Comparison of ENCODE assay signal across 8 cellular contexts in the genomic region with DNA sequence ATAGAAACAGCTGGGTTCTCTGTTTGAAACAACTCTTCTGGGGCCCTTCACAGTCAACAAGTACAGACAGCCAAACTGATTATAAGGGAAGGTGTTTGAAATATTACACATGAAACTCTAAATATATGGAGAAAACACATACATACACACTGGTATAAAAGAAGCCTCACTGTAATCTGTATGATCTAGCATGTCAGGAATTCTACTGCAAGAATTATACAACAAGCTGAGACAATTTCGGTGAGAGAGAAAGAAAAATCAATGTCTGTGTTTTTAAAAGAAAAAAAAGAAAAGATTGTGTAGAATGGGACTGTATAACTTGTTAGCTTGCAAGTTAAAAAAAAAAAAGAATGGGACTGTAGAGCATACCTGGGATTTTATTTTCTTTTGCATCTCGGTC. TPM values are rescaled to one million over a fixed set of nuclear protein-coding genes. Genes with fewer than 3 reads are reported as not detected.
DNase-seq lines count a peak whose midpoint lies in the region; ATAC-seq and TF ChIP-seq lines count a peak whose summit lies in the region.

No MANE protein-coding gene starts in this region.

- TF ChIP-seq POLR2A in uterus (IDR thresholded peaks at IDR 0.05) = no peak
- no peak for TF ChIP-seq POLR2A in tibial nerve (IDR thresholded peaks at IDR 0.05)

- POLR2A ChIA-PET in Caco-2 (lab: Charles Lee) = no interaction called here

- ATAC-seq in GM21515 (IDR thresholded peaks at IDR 0.05; ENCODE audit: unreplicated experiment) (peak; percentile 22), HG03460 (IDR thresholded peaks at IDR 0.05; ENCODE audit: unreplicated experiment) (peak; percentile 33)

- H3K27ac ChIP-seq in uterus (peak overlapping the region in 1 of 2 donors; percentile 30), tibial nerve (no peak overlapping the region)

- H3K27ac Mint-ChIP-seq in immature natural killer cell = peak overlapping the region in 1 of 6 donors; percentile 30
- no peak overlapping the region for H3K27ac Mint-ChIP-seq in Caco-2 (ENCODE audit: unreplicated experiment)

- no peak overlapping the region for H3K4me3 ChIP-seq in Caco-2 (ENCODE audit: low read depth, low read length)
- H3K4me3 ChIP-seq in uterus = no peak overlapping the region
- H3K4me3 ChIP-seq in tibial nerve = no peak overlapping the region

- H3K4me3 Mint-ChIP-seq in immature natural killer cell (peak overlapping the region in 4 of 5 donors; percentile 20 to 59 (median 43)), Caco-2 (ENCODE audit: unreplicated experiment) (no peak overlapping the region)

- H3K9me3 Mint-ChIP-seq in immature natural killer cell (peaks cover 0 to 20% (median 7%) of the 10 kb centered on the region in 6 donors), Caco-2 (ENCODE audit: unreplicated experiment) (peaks cover 15% of the 10 kb centered on the region)

- CTCF ChIA-PET in Caco-2 (lab: Charles Lee) = interaction anchor here (0.6 kb wide), 1 partner anchor 289 kb away, joined by 3 read pairs; no protein-coding TSS in a partner anchor

- H3K4me1 Mint-ChIP-seq in immature natural killer cell (peaks cover 18 to 22% of the 10 kb centered on the region in 2 donors), Caco-2 (ENCODE audit: low read depth, unreplicated experiment) (peaks cover 20% of the 10 kb centered on the region)

- intact Hi-C loops in Caco-2 (cut with micrococcal nuclease; ENCODE audit: unreplicated experiment) (loop anchor here (2.0 to 5.0 kb wide), 2 partner anchors 22 to 41 kb away; no protein-coding TSS in a partner anchor), uterus (cut with DNase I; ENCODE audit: low total_unique reads) (no loop called here)

- H3K9me3 ChIP-seq in Caco-2 = peaks cover 5% of the 10 kb centered on the region; the same call in 1 of the 2 replicates
- H3K9me3 ChIP-seq in uterus = peaks cover 0 to 10% of the 10 kb centered on the region in 2 donors
- H3K9me3 ChIP-seq in tibial nerve = peaks cover 0 to 15% (median 4%) of the 10 kb centered on the region in 4 donors

- no peaks in the 10 kb centered on the region; the same call in 1 of the 2 replicates for H3K36me3 ChIP-seq in Caco-2 (ENCODE audit: control insufficient read depth, insufficient read depth, low read length)
- no peaks in the 10 kb centered on the region for H3K36me3 ChIP-seq in uterus
- peaks cover 0 to 26% (median 0%) of the 10 kb centered on the region in 3 donors for H3K36me3 ChIP-seq in tibial nerve

- H3K36me3 Mint-ChIP-seq in immature natural killer cell (peaks cover 0 to 5% (median 4%) of the 10 kb centered on the region in 3 donors), Caco-2 (ENCODE audit: insufficient read depth, unreplicated experiment) (peaks cover 17% of the 10 kb centered on the region)

- H3K4me1 ChIP-seq in Caco-2 (peaks cover 36% of the 10 kb centered on the region), uterus (peaks cover 0 to 10% of the 10 kb centered on the region in 2 donors), tibial nerve (peaks cover 0 to 28% (median 10%) of the 10 kb centered on the region in 4 donors)

- no TSS peak for BruUV-seq in Caco-2 (replicated peaks; lab: Mats Ljungman, UMichigan)

- DNase-seq in EH (ENCODE audit: low read depth) (peak; percentile 31), immature natural killer cell (no peak), NCI-H1105 (lab: John Stamatoyannopoulos, UW) (no peak), Caco-2 (no peak), uterus (no peak), tibial nerve (ENCODE audit: low spot score in 2 of 2) (no peak)

- no peak for TF ChIP-seq EP300 in tibial nerve (IDR thresholded peaks at IDR 0.05)

- 41 to 45% methylated on average over 2 of the region's 2 CpGs for WGBS in tibial nerve, 2 donors

- H3K27me3 ChIP-seq in Caco-2 (replicated peaks; ENCODE audit: control insufficient read depth, insufficient read depth, low read length) = no peaks in the 10 kb centered on the region
- no peaks in the 10 kb centered on the region for H3K27me3 ChIP-seq in uterus
- H3K27me3 ChIP-seq in tibial nerve = no peaks in the 10 kb centered on the region

- H3K27me3 Mint-ChIP-seq in immature natural killer cell (ENCODE audit: low read depth in 3 of 3) (peaks cover 5 to 23% (median 8%) of the 10 kb centered on the region in 3 donors), Caco-2 (ENCODE audit: insufficient read depth, unreplicated experiment) (no peaks in the 10 kb centered on the region)

- TF ChIP-seq CTCF in Caco-2 (IDR thresholded peaks at IDR 0.05; ENCODE audit: insufficient read depth in 1 of 2, low read depth in 1 of 2, low read length in 1 of 2, severe bottlenecking in 1 of 2, unreplicated experiment in 1 of 2) = no peak
- no peak for TF ChIP-seq CTCF in uterus (IDR thresholded peaks at IDR 0.05)
- TF ChIP-seq CTCF in tibial nerve (IDR thresholded peaks at IDR 0.05) = no peak

RNA-seq across cellular contexts. Expression of gene IRS1, which starts 26.3 kb away (rescaled TPM):
- polyA plus RNA-seq in immature natural killer cell = under 1 TPM in 1 of 3 donors, not detected in 2; 0.03 TPM
- total RNA-seq in Caco-2 (2022) (27.9 and 32.4 TPM in 2 replicates), uterus (10 to 100 TPM; 11.5 to 54.2 (median 29.5) TPM), tibial nerve (10 to 100 TPM in 3 of 4 donors, 1 to 10 TPM in 1; 9.4 to 11.7 (median 11.2) TPM)
